ENCODE assay signal across 21 cellular contexts in genomic region chr10:109982812-109983211, GRCh38.
"Had no signal": no experiment of that assay in that cellular context is flagged by ENCODE, and none has a peak within 500 bp of the region (broad histone marks: within the 10 kb centered on the region; RNA-seq: fewer than 3 reads in every experiment).

No MANE protein-coding gene starts in this region.

- H3K27ac ChIP-seq: foreskin keratinocyte had no signal

- ATAC-seq: activated CD8-positive, alpha-beta memory T cell treated with anti-CD3 and anti-CD28 coated beads, Interleukin-2, amount 10 ng/mL, durations not matched to agents 7 days and 5 days; foreskin keratinocyte; left colon; stimulated activated naive CD8-positive, alpha-beta T cell treated with anti-CD3 and anti-CD28 coated beads, Interleukin-15, Interleukin-2, amounts not matched to agents 100 U/mL and 50 U/mL, for 24 hours had no signal

- H3K9me3 Mint-ChIP-seq: activated T-cell treated with anti-CD3 and anti-CD28 coated beads, Interleukin-2, amount 50 U/mL, for 24 hours; T-helper 2 cell treated with Interferon-gamma antibody and Interleukin-4, amounts not matched to agents 5 μg/mL and 100 μg/mL, for 36 hours had no signal

- H3K36me3 ChIP-seq: sigmoid colon had no signal

- H3K27ac Mint-ChIP-seq: activated CD8-positive, alpha-beta memory T cell treated with anti-CD3 and anti-CD28 coated beads, Interleukin-2, amount 10 ng/mL, durations not matched to agents 7 days and 5 days; activated naive CD8-positive, alpha-beta T cell treated with anti-CD3 and anti-CD28 coated beads for 36 hours; activated T-cell treated with anti-CD3 and anti-CD28 coated beads, Interleukin-2, amount 50 U/mL, for 24 hours; endodermal cell; nephron progenitor cell; T-helper 2 cell treated with Interferon-gamma antibody and Interleukin-4, amounts not matched to agents 5 μg/mL and 100 μg/mL, for 36 hours had no signal

- H3K27me3 Mint-ChIP-seq: activated naive CD8-positive, alpha-beta T cell treated with anti-CD3 and anti-CD28 coated beads for 36 hours; activated T-cell treated with anti-CD3 and anti-CD28 coated beads, Interleukin-2, amount 50 U/mL, for 24 hours had no signal

- H3K4me3 Mint-ChIP-seq: activated CD8-positive, alpha-beta memory T cell treated with anti-CD3 and anti-CD28 coated beads, Interleukin-2, amount 10 ng/mL, durations not matched to agents 7 days and 5 days; activated naive CD8-positive, alpha-beta T cell treated with anti-CD3 and anti-CD28 coated beads for 36 hours; activated T-cell treated with anti-CD3 and anti-CD28 coated beads, Interleukin-2, amount 50 U/mL, for 24 hours; endodermal cell; nephron progenitor cell; T-helper 2 cell treated with Interferon-gamma antibody and Interleukin-4, amounts not matched to agents 5 μg/mL and 100 μg/mL, for 36 hours had no signal

- H3K4me3 ChIP-seq: sigmoid colon had no signal

- H3K9me3 ChIP-seq: sigmoid colon had no signal

- H3K27me3 ChIP-seq: foreskin keratinocyte, sigmoid colon had no signal

- DNase-seq: activated CD4-positive, alpha-beta T cell treated with anti-CD3 and anti-CD28 coated beads, Interleukin-2, amount 50 U/mL, for 48 hours; activated CD4-positive, CD25-positive, alpha-beta regulatory T cell treated with anti-CD3 and anti-CD28 coated beads, Interleukin-2, amount 50 U/mL, for 72 hours; activated CD8-positive, alpha-beta memory T cell treated with anti-CD3 and anti-CD28 coated beads, Interleukin-2, amount 10 ng/mL, durations not matched to agents 7 days and 5 days; activated effector memory CD4-positive, alpha-beta T cell treated with Interleukin-2 at 50 U/mL for 16 hours; activated naive CD8-positive, alpha-beta T cell treated with anti-CD3 and anti-CD28 coated beads for 36 hours; activated T-cell treated with anti-CD3 and anti-CD28 coated beads, Interleukin-2, amount 50 U/mL, for 24 hours; aorta; caudate nucleus; dermis blood vessel endothelial cell; endodermal cell; foreskin keratinocyte; left colon; mammary epithelial cell; nephron progenitor cell; SHP77 treated with DMSO at 0.1 percent for 48 hours; sigmoid colon; stimulated activated CD4-positive, alpha-beta T cell treated with anti-CD3 and anti-CD28 coated beads, Interleukin-2, amount 100 ng/mL, for 48 hours; stimulated activated CD8-positive, alpha-beta memory T cell treated with anti-CD3 and anti-CD28 coated beads, Interleukin-4, amount 100 ng/mL, for 48 hours; stimulated activated naive CD8-positive, alpha-beta T cell treated with anti-CD3 and anti-CD28 coated beads, Interleukin-15, Interleukin-2, amounts not matched to agents 100 U/mL and 50 U/mL, for 24 hours; SW 1271 had no signal
